ENCODE assay signal across 8 cellular contexts in genomic region chr13:94416454-94417080, GRCh38.
DNase-seq lines count a peak whose midpoint lies in the region; ATAC-seq and TF ChIP-seq lines count a peak whose summit lies in the region.

No MANE protein-coding gene starts in this region.

- H3K27ac ChIP-seq in endodermal cell (ENCODE audit: low read depth, low read length) (no peak overlapping the region), testis (no peak overlapping the region)

- TF ChIP-seq POLR2A in testis (IDR thresholded peaks at IDR 0.05): no peak

- ATAC-seq in HG02678 (IDR thresholded peaks at IDR 0.05; ENCODE audit: unreplicated experiment) (no peak), GM18519 (IDR thresholded peaks at IDR 0.05; ENCODE audit: low FRiP score, unreplicated experiment) (no peak)
- no peak for ATAC-seq in naive thymus-derived CD8-positive, alpha-beta T cell

- H3K9ac ChIP-seq in endodermal cell (ENCODE audit: extremely low read depth, low read length, poor library complexity, severe bottlenecking): no peak overlapping the region

- H3K9me3 ChIP-seq in endodermal cell (ENCODE audit: control insufficient read depth, low read length): peaks cover 31% of the 10 kb centered on the region
- no peaks in the 10 kb centered on the region for H3K9me3 ChIP-seq in testis

- H3K36me3 ChIP-seq in endodermal cell (ENCODE audit: control insufficient read depth, insufficient read depth, low read length) (no peaks in the 10 kb centered on the region), testis (ENCODE audit: low read depth, missing control alignments) (no peaks in the 10 kb centered on the region)

- H3K9me3 Mint-ChIP-seq in activated naive CD8-positive, alpha-beta T cell (ENCODE audit: low read depth): peaks cover 15% of the 10 kb centered on the region
- H3K9me3 Mint-ChIP-seq in activated naive CD8-positive, alpha-beta T cell treated with anti-CD3 and anti-CD28 coated beads for 36 hours: peaks cover 24% of the 10 kb centered on the region
- H3K9me3 Mint-ChIP-seq in endodermal cell: peaks cover 27% of the 10 kb centered on the region
- H3K9me3 Mint-ChIP-seq in naive thymus-derived CD8-positive, alpha-beta T cell: peaks cover 8 to 42% (median 16%) of the 10 kb centered on the region in 9 donors

- TF ChIP-seq CTCF in endodermal cell (conservative IDR thresholded peaks at IDR 0.05) (peak; percentile 92), testis (IDR thresholded peaks at IDR 0.05) (peak in 1 of 3 experiments; percentile 39)

- intact Hi-C loops in testis (cut with DNase I; ENCODE audit: low total_unique reads): no loop called here

- POLR2A ChIA-PET in naive thymus-derived CD8-positive, alpha-beta T cell (lab: Charles Lee): no interaction called here

- H3K4me1 Mint-ChIP-seq in activated naive CD8-positive, alpha-beta T cell (ENCODE audit: low read depth): peaks cover 60% of the 10 kb centered on the region
- peaks cover 31% of the 10 kb centered on the region for H3K4me1 Mint-ChIP-seq in activated naive CD8-positive, alpha-beta T cell treated with anti-CD3 and anti-CD28 coated beads for 36 hours
- H3K4me1 Mint-ChIP-seq in endodermal cell: peaks cover 20% of the 10 kb centered on the region
- peaks cover 17 to 28% (median 25%) of the 10 kb centered on the region in 4 donors for H3K4me1 Mint-ChIP-seq in naive thymus-derived CD8-positive, alpha-beta T cell

- no peak overlapping the region for H3K4me3 Mint-ChIP-seq in activated naive CD8-positive, alpha-beta T cell
- no peak overlapping the region for H3K4me3 Mint-ChIP-seq in activated naive CD8-positive, alpha-beta T cell treated with anti-CD3 and anti-CD28 coated beads for 36 hours
- no peak overlapping the region for H3K4me3 Mint-ChIP-seq in endodermal cell
- H3K4me3 Mint-ChIP-seq in naive thymus-derived CD8-positive, alpha-beta T cell: no peak overlapping the region

- WGBS in endodermal cell (ENCODE audit: insufficient coverage in 1 of 2, insufficient read length in 1 of 2), 2 experiments: 33 to 50% methylated on average over 4 to 7 of the region's 7 CpGs
- 68 to 70% methylated on average over 7 of the region's 7 CpGs for WGBS in testis, 2 donors

- H3K27ac Mint-ChIP-seq in activated naive CD8-positive, alpha-beta T cell: peak overlapping the region; percentile 96
- no peak overlapping the region for H3K27ac Mint-ChIP-seq in activated naive CD8-positive, alpha-beta T cell treated with anti-CD3 and anti-CD28 coated beads for 36 hours
- H3K27ac Mint-ChIP-seq in endodermal cell: no peak overlapping the region
- no peak overlapping the region for H3K27ac Mint-ChIP-seq in naive thymus-derived CD8-positive, alpha-beta T cell

- peaks cover 18% of the 10 kb centered on the region for H3K36me3 Mint-ChIP-seq in activated naive CD8-positive, alpha-beta T cell
- H3K36me3 Mint-ChIP-seq in activated naive CD8-positive, alpha-beta T cell treated with anti-CD3 and anti-CD28 coated beads for 36 hours: peaks cover 36% of the 10 kb centered on the region
- H3K36me3 Mint-ChIP-seq in endodermal cell (ENCODE audit: low read depth): no peaks in the 10 kb centered on the region
- H3K36me3 Mint-ChIP-seq in naive thymus-derived CD8-positive, alpha-beta T cell: peaks cover 0 to 26% (median 24%) of the 10 kb centered on the region in 3 donors

- H3K4me1 ChIP-seq in endodermal cell (ENCODE audit: control insufficient read depth, insufficient read depth, low read length): no peaks in the 10 kb centered on the region
- H3K4me1 ChIP-seq in testis: no peaks in the 10 kb centered on the region

- DNase-seq in activated naive CD8-positive, alpha-beta T cell treated with anti-CD3 and anti-CD28 coated beads for 36 hours: no peak
- peak; percentile 36 for DNase-seq in NCI-H345 (lab: John Stamatoyannopoulos, UW)
- peak; percentile 87 for DNase-seq in endodermal cell
- peak; percentile 23 for DNase-seq in testis
- no peak for DNase-seq in naive thymus-derived CD8-positive, alpha-beta T cell

- H3K27me3 ChIP-seq in endodermal cell (ENCODE audit: control insufficient read depth, insufficient read depth, low read length, poor library complexity, severe bottlenecking) (peaks cover 90% of the 10 kb centered on the region), testis (no peaks in the 10 kb centered on the region)

- H3K4me3 ChIP-seq in endodermal cell (ENCODE audit: low read length): no peak overlapping the region
- no peak overlapping the region for H3K4me3 ChIP-seq in testis

- H3K27me3 Mint-ChIP-seq in activated naive CD8-positive, alpha-beta T cell: no peaks in the 10 kb centered on the region
- no peaks in the 10 kb centered on the region for H3K27me3 Mint-ChIP-seq in activated naive CD8-positive, alpha-beta T cell treated with anti-CD3 and anti-CD28 coated beads for 36 hours
- H3K27me3 Mint-ChIP-seq in endodermal cell (ENCODE audit: insufficient read depth): peaks cover 95% of the 10 kb centered on the region
- H3K27me3 Mint-ChIP-seq in naive thymus-derived CD8-positive, alpha-beta T cell: peaks cover 0 to 9% (median 7%) of the 10 kb centered on the region in 5 donors

Comparison
In these comparisons a context has a peak if more than half of its experiments do, and no peak if none do; other contexts are left out.
1. DNase-seq: peak in NCI-H345 (single experiment), endodermal cell (single experiment) and testis (single experiment); none in activated naive CD8-positive, alpha-beta T cell treated with anti-CD3 and anti-CD28 coated beads for 36 hours (single experiment) and naive thymus-derived CD8-positive, alpha-beta T cell (0 of 10).